In the genomic region with DNA sequence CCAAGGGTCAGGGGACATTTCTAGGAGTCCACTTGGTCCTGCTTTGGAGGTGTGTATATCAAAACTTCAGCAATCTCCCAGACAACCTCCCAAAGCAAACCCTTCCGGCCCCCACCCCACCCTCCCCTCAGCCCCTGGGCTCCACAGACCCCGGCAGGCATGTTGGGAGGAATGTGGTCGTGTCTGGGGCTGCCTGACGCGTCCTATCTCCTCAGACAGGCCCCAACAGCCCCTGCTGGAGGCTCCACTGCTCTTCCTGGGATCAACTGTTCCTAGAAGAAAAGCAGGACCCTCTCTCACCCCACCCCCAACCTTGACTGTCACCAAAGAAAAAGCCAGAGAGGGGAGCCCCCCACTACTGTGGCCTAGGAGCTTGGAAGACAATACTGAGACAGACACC, we compare ENCODE assay signal across 6 cellular contexts. TPM values are rescaled to one million over a fixed set of nuclear protein-coding genes. Genes with fewer than 3 reads are reported as not detected.
"Had no signal": no experiment of that assay in that cellular context is flagged by ENCODE, and none has a peak within 500 bp of the region (broad histone marks: within the 10 kb centered on the region; RNA-seq: fewer than 3 reads in every experiment).

No MANE protein-coding gene starts in this region.

RNA-seq across cellular contexts. Expression of a gene that starts 28.1 kb away (rescaled TPM):
- total RNA-seq: K562, M059J, PC-3, Right ventricle myocardium superior, SJSA1 had no signal
- polyA plus RNA-seq: K562, SK-N-SH had no signal
